ENCODE assay signal across 9 cellular contexts in genomic region chr9:38621434-38622082, GRCh38. TPM values are rescaled to one million over a fixed set of nuclear protein-coding genes. Genes with fewer than 3 reads are reported as not detected.
A peak's percentile ranks its signal among the peaks of the same experiment; 100 is the strongest.
DNase-seq lines count a peak whose midpoint lies in the region; ATAC-seq, FAIRE-seq and TF ChIP-seq lines count a peak whose summit lies in the region.
"Had no signal": no experiment of that assay in that cellular context is flagged by ENCODE, and none has a peak within 500 bp of the region (broad histone marks: within the 10 kb centered on the region; RNA-seq: fewer than 3 reads in every experiment).

No MANE protein-coding gene starts in this region.

- no peak for FAIRE-seq in H54 (lab: Jason Lieb, UNC)

- H3K4me3 ChIP-seq in mucosa of stomach (ENCODE audit: low read length) (peak overlapping the region; percentile 41), subcutaneous abdominal adipose tissue (ENCODE audit: low read depth in 1 of 5, low read length in 5 of 5) (peak overlapping the region in 3 of 5 donors; percentile 43 to 59 (median 48))

- no peak for TF ChIP-seq POLR2A in H54 (IDR thresholded peaks at IDR 0.05; ENCODE audit: low read depth, low read length)

- H3K9ac ChIP-seq in mucosa of stomach (ENCODE audit: low read length): peak overlapping the region; percentile 57
- no peak overlapping the region for H3K9ac ChIP-seq in subcutaneous abdominal adipose tissue (ENCODE audit: low read length in 5 of 5)

- ATAC-seq in GM19025 (IDR thresholded peaks at IDR 0.05; ENCODE audit: low read depth, unreplicated experiment): peak; percentile 20
- ATAC-seq in HG03442 (IDR thresholded peaks at IDR 0.05; ENCODE audit: unreplicated experiment): peak; percentile 28

- DNase-seq in activated CD4-positive, CD25-positive, alpha-beta regulatory T cell treated with anti-CD3 and anti-CD28 coated beads, Interleukin-2, amount 50 U/mL, for 72 hours: peak; percentile 48
- peak; percentile 18 for DNase-seq in dermis blood vessel endothelial cell
- no peak for DNase-seq in OCI-M1 (lab: John Stamatoyannopoulos, UW)
- DNase-seq in H54 (ENCODE audit: insufficient read length, low spot score): no peak

- no peak overlapping the region for H3K27ac ChIP-seq in subcutaneous abdominal adipose tissue (ENCODE audit: low read depth, low read length)

- H3K27me3 ChIP-seq in mucosa of stomach (ENCODE audit: control insufficient read depth, insufficient read depth, low read length) (peaks cover 11% of the 10 kb centered on the region), subcutaneous abdominal adipose tissue (ENCODE audit: control insufficient read depth in 5 of 5, insufficient read depth in 4 of 5, low read length in 5 of 5) (peaks cover 10 to 39% (median 28%) of the 10 kb centered on the region in 5 donors)

- H3K9me3 ChIP-seq in mucosa of stomach (ENCODE audit: control insufficient read depth, low read length): no peaks in the 10 kb centered on the region
- H3K9me3 ChIP-seq in subcutaneous abdominal adipose tissue (ENCODE audit: control insufficient read depth in 5 of 5, low read length in 5 of 5): peaks cover 5 to 15% (median 9%) of the 10 kb centered on the region in 5 donors

- H3K36me3 ChIP-seq in mucosa of stomach (ENCODE audit: control insufficient read depth, insufficient read depth, low read length) (no peaks in the 10 kb centered on the region), subcutaneous abdominal adipose tissue (ENCODE audit: control insufficient read depth in 5 of 5, insufficient read depth in 5 of 5, low read length in 5 of 5) (no peaks in the 10 kb centered on the region)

- H3K4me1 ChIP-seq in mucosa of stomach (ENCODE audit: control insufficient read depth, insufficient read depth, low read length) (peaks cover 4% of the 10 kb centered on the region), subcutaneous abdominal adipose tissue (ENCODE audit: control insufficient read depth in 5 of 5, insufficient read depth in 5 of 5, low read length in 5 of 5) (peaks cover 0 to 29% (median 25%) of the 10 kb centered on the region in 5 donors)

RNA-seq across cellular contexts. Expression of gene ANKRD18A, which starts 1.2 kb away (rescaled TPM):
- total RNA-seq in dermis blood vessel endothelial cell: under 0.01 TPM in 1 of 2 replicates, not detected in the other
- total RNA-seq: RPMI7951 had no signal

Comparison
In these comparisons a context has a peak if more than half of its experiments do, and no peak if none do; other contexts are left out.
1. DNase-seq: peak in activated CD4-positive, CD25-positive, alpha-beta regulatory T cell treated with anti-CD3 and anti-CD28 coated beads, Interleukin-2, amount 50 U/mL, for 72 hours (single experiment) and dermis blood vessel endothelial cell (single experiment); none in OCI-M1 (single experiment) and H54 (single experiment).